In the genomic region with DNA sequence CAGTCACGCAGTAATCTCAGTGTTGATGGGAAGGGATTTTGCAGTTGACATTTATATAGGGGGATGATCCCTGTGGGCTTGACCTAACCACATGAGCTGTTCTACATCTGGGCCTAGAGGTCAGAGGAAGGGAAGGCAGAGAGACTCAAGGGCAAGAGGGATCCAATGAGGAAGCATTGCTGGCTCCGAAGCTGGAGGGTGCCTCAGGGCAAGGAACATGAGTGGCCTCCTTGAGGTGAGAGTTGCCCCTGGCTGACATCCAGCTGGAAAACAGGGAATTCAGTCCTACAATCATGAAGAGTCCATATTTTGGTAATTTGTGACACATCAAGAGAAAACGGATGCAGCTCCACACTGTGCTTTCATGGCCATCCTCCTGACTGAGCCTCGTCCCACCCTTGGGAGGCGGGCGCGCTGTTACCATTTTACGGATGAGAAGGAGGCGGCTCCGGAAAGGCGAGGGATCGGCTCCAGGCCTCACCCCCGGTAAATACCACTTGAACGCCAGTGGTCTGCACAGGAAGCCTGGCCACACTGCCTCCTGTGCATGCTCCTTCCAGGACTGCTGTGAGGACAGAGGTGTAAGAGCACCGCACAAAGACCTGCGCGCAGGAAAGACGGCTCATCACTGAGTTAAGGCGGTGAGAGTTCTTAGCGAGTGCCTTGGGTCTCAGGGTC, we compare ENCODE assay signal across 25 cellular contexts. TPM values are rescaled to one million over a fixed set of nuclear protein-coding genes. Genes with fewer than 3 reads are reported as not detected.
"Had no signal": no experiment of that assay in that cellular context is flagged by ENCODE, and none has a peak within 500 bp of the region (broad histone marks: within the 10 kb centered on the region; RNA-seq: fewer than 3 reads in every experiment).

No MANE protein-coding gene starts in this region.

- H3K27ac Mint-ChIP-seq: IgD-negative memory B cell had no signal

- H3K4me3 ChIP-seq: K562 had no signal

- H3K4me3 Mint-ChIP-seq: IgD-negative memory B cell had no signal

- DNase-seq: Kasumi-1, MM.1S, NCI-H1092 treated with DMSO at 0.1 percent for 48 hours, NCI-H1436, NCI-H187, NCI-H2029, NCI-H2081 treated with DMSO at 0.1 percent for 48 hours, NCI-H2171, NCI-H226, NCI-H446, NCI-H510A, NCI-H524 treated with DMSO at 0.1 percent for 48 hours, NCI-H69, NCI-H774, SHP77, T-helper 1 cell had no signal

- H3K27ac ChIP-seq: HL-60, KMS-11, RWPE1 had no signal

- H3K4me1 Mint-ChIP-seq: IgD-negative memory B cell had no signal

- H3K9me3 Mint-ChIP-seq: IgD-negative memory B cell had no signal

- ATAC-seq: K562, Panc1, SK-N-SH treated with all-trans-retinoic acid at 6 μM for 48 hours had no signal

RNA-seq across cellular contexts. Expression of a gene that starts 58.6 kb away (rescaled TPM):
- total RNA-seq: K562, M059J, SK-MEL-5 had no signal
